8 cellular contexts compared by ENCODE assay signal in genomic region chr1:21289700-21290545, GRCh38. TPM values are rescaled to one million over a fixed set of nuclear protein-coding genes. Genes with fewer than 3 reads are reported as not detected.
DNase-seq lines count a peak whose midpoint lies in the region; ATAC-seq, FAIRE-seq and TF ChIP-seq lines count a peak whose summit lies in the region.

TSS of gene ECE1 (minus strand) at chr1:21290463. CDS start at chr1:21290414, 49 bp downstream.

- DNase-seq in A172 (ENCODE audit: low spot score) (no peak), HAP-1 (ENCODE audit: low spot score in 2 of 2) (peak; percentile 24 to 71), T-helper 17 cell (peak; percentile 22 to 61 (median 58)), breast epithelium (ENCODE audit: low spot score in 2 of 2) (no peak), keratinocyte (ENCODE audit: low read depth, low spot score) (no peak), NCI-H2107 (lab: John Stamatoyannopoulos, UW) (no peak)
- DNase-seq in stimulated activated CD4-positive, alpha-beta T cell treated with anti-CD3 and anti-CD28 coated beads, Interleukin-1b, Interleukin-23, amount 100 ng/mL, for 24 hours (ENCODE audit: low read depth in 4 of 4, low spot score in 1 of 4): peak in 3 of 4 experiments; percentile 19 to 41 (median 32)

- H3K4me1 ChIP-seq in HAP-1: peaks cover 9% of the 10 kb centered on the region; the same call in 1 of the 2 replicates
- H3K4me1 ChIP-seq in breast epithelium: peaks cover 3 to 24% of the 10 kb centered on the region in 2 donors
- peaks cover 16% of the 10 kb centered on the region for H3K4me1 ChIP-seq in keratinocyte (ENCODE audit: control insufficient read depth, extremely low read depth, insufficient read depth, low read length)

- intact Hi-C loops in breast epithelium (cut with DNase I; ENCODE audit: low total_unique reads): no loop called here

- H3K27ac Mint-ChIP-seq in T-helper 17 cell: peak within 1 kb of the TSS; percentile 100

- H3K4me3 ChIP-seq in HAP-1 (peak within 1 kb of the TSS; percentile 42), breast epithelium (peak within 1 kb of the TSS; percentile 58 to 81 (median 77)), keratinocyte (ENCODE audit: control insufficient read depth in 2 of 3, extremely low read depth in 1 of 3, insufficient read depth in 2 of 3, low read depth in 1 of 3, low read length in 3 of 3) (peak within 1 kb of the TSS; percentile 64 to 89 (median 79))

- H3K27me3 ChIP-seq in HAP-1 (ENCODE audit: low read depth) (no peaks in the 10 kb centered on the region), breast epithelium (no peaks in the 10 kb centered on the region), keratinocyte (ENCODE audit: control insufficient read depth, extremely low read depth, insufficient read depth, low read length) (no peaks in the 10 kb centered on the region)

- H3K27me3 Mint-ChIP-seq in T-helper 17 cell: no peaks in the 10 kb centered on the region

- in situ Hi-C loops in HAP-1 (cut with MboI; ENCODE audit: low sequenced_read_pairs): no loop called here

- TF ChIP-seq CTCF in breast epithelium (IDR thresholded peaks at IDR 0.05): no peak
- TF ChIP-seq CTCF in keratinocyte (optimal IDR thresholded peaks at IDR 0.05 in 1 of 3, IDR thresholded peaks at IDR 0.05 in 1 of 3, conservative IDR thresholded peaks at IDR 0.05 in 1 of 3; ENCODE audit: extremely low read depth in 1 of 3, insufficient read depth in 2 of 3, low read length in 3 of 3): no peak

- peak within 1 kb of the TSS; percentile 89 for H2AFZ ChIP-seq in keratinocyte (ENCODE audit: control insufficient read depth, low read length)

- H3K4me2 ChIP-seq in keratinocyte (ENCODE audit: control insufficient read depth, extremely low read depth, insufficient read depth, low read depth, low read length): peak within 1 kb of the TSS; percentile 89

- H3K27ac ChIP-seq in breast epithelium (peak within 1 kb of the TSS; percentile 83 to 88), keratinocyte (ENCODE audit: control insufficient read depth, insufficient read depth, low read length) (peak within 1 kb of the TSS; percentile 31)

- TF ChIP-seq POLR2A in breast epithelium (IDR thresholded peaks at IDR 0.05): no peak

- peaks cover 49% of the 10 kb centered on the region for H3K4me1 Mint-ChIP-seq in T-helper 17 cell

- H3K36me3 ChIP-seq in HAP-1 (replicated peaks): no peaks in the 10 kb centered on the region
- no peaks in the 10 kb centered on the region for H3K36me3 ChIP-seq in breast epithelium
- no peaks in the 10 kb centered on the region for H3K36me3 ChIP-seq in keratinocyte (ENCODE audit: control insufficient read depth in 2 of 2, extremely low read depth in 1 of 2, insufficient read depth in 2 of 2, low read length in 2 of 2)

- H3K9ac ChIP-seq in keratinocyte (ENCODE audit: control insufficient read depth, extremely low read depth, insufficient read depth, low read length): peak within 1 kb of the TSS; percentile 72

- no peak for FAIRE-seq in keratinocyte (lab: Jason Lieb, UNC)

- H3K79me2 ChIP-seq in keratinocyte (ENCODE audit: control insufficient read depth, insufficient read depth, low read length): peaks cover 2% of the 10 kb centered on the region

- peak within 1 kb of the TSS; percentile 95 for H3K4me3 Mint-ChIP-seq in T-helper 17 cell

- ATAC-seq in T-helper 17 cell (no peak), GM21576 (IDR thresholded peaks at IDR 0.05; ENCODE audit: unreplicated experiment) (no peak)

- H3K9me3 ChIP-seq in HAP-1 (no peaks in the 10 kb centered on the region), T-helper 17 cell (ENCODE audit: control insufficient read depth, low read length, poor library complexity, severe bottlenecking) (no peaks in the 10 kb centered on the region), breast epithelium (no peaks in the 10 kb centered on the region), keratinocyte (ENCODE audit: control insufficient read depth, low read depth, low read length) (no peaks in the 10 kb centered on the region)

- H4K20me1 ChIP-seq in keratinocyte (ENCODE audit: control insufficient read depth, extremely low read depth, insufficient read depth, low read length): no peaks in the 10 kb centered on the region

- peaks cover 3% of the 10 kb centered on the region for H3K9me1 ChIP-seq in keratinocyte (ENCODE audit: control insufficient read depth, extremely low read depth, insufficient read depth, low read length)

- H3K36me3 Mint-ChIP-seq in T-helper 17 cell (ENCODE audit: low read depth): peaks cover 4% of the 10 kb centered on the region

- dilution Hi-C loops in keratinocyte (cut with MboI; ENCODE audit: extremely low pct_ligation_motif_present, low sequenced_read_pairs): no loop called here

RNA-seq across cellular contexts. Expression of gene ECE1, which starts in this region (rescaled TPM):
- total RNA-seq in A172 (2014; rRNA removed; shearing (Covaris generic)): 65.8 and 66.3 TPM in 2 replicates
- 100 to 1,000 TPM; 116 to 117 TPM for total RNA-seq in T-helper 17 cell
- total RNA-seq in breast epithelium: 100 to 1,000 TPM in 2 of 3 donors, 10 to 100 TPM in 1; 62.6 to 121 (median 112) TPM
- polyA plus RNA-seq in keratinocyte: 30.9 to 59.1 TPM (median 55.5 TPM) in 3 replicates
- polyA plus RNA-seq in keratinocyte (2011; ENCODE audit: low read depth): 25.1 TPM
- 27.2 and 30.0 TPM in 2 replicates for polyA plus RNA-seq in keratinocyte (2011; cell fraction: cytosol; rRNA removed)
- 101 and 110 TPM in 2 replicates for polyA plus RNA-seq in keratinocyte (2011; cell fraction: nucleus; rRNA removed)
- polyA plus RNA-seq in keratinocyte (2012; ENCODE audit: low replicate concordance): 28.3 and 58.7 TPM in 2 replicates
- polyA minus RNA-seq in keratinocyte: 30.9 to 124 TPM (median 45.5 TPM) in 3 replicates
- polyA minus RNA-seq in keratinocyte (2011; cell fraction: cytosol; rRNA and poly(A)+ RNA removed): 38.0 TPM
- polyA minus RNA-seq in keratinocyte (2011; cell fraction: nucleus; rRNA and poly(A)+ RNA removed): 86.6 and 113 TPM in 2 replicates

Comparison
In these comparisons a context has a peak if more than half of its experiments do, and no peak if none do; other contexts are left out.
1. DNase-seq: peak in HAP-1 (2 of 2), T-helper 17 cell (3 of 3) and stimulated activated CD4-positive, alpha-beta T cell treated with anti-CD3 and anti-CD28 coated beads, Interleukin-1b, Interleukin-23, amount 100 ng/mL, for 24 hours (3 of 4); none in A172 (single experiment), breast epithelium (0 of 2), keratinocyte (single experiment) and NCI-H2107 (single experiment).
2. Peak in every context shown above with its lines, with median percentiles within 50 percentile points of each other: H3K4me3 ChIP-seq.